8 cellular contexts compared by ENCODE assay signal in the genomic region with DNA sequence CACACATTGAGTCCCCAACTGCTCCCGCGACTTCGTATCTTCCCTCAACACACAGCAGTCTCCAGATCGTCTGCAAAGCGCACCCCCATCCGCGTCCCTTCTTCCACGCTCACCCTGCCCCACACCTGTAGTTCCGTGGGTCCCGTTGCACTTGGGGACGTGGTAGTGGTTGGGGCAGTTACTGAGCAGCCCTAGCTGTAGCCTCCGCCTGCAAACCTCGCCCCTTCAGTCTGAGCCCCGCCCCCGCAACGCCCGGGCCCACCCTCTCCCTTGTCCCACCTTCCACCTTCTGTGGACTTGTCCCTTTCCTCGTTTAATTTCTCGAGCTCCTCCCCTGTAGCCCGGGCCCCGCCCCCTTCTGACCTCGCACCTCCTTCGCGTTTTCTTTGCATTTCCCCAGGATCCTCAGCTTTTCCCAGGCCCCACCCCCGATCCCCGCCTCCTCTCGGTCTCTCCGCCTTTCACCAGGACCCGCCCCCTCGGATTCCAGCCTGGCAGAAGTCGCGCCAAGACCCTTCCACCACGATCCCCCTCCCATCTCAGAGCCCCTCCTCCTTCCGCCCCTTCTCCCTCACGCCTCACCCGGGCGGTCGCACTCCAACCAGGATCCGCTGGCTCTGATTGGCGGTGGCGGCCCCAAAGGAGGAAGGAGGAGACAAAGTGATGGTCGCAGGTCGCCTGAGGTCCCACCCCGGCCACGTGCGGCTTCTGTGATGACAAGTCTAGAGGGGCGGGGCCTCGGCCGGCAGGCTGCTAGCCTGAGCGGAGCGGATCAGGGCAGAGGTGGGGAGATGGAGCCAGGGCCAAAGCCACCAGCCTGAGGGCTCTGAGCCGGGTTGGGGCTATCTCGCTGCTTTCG. TPM values are rescaled to one million over a fixed set of nuclear protein-coding genes. Genes with fewer than 3 reads are reported as not detected.
DNase-seq lines count a peak whose midpoint lies in the region; ATAC-seq and TF ChIP-seq lines count a peak whose summit lies in the region.

A gene with protein sequence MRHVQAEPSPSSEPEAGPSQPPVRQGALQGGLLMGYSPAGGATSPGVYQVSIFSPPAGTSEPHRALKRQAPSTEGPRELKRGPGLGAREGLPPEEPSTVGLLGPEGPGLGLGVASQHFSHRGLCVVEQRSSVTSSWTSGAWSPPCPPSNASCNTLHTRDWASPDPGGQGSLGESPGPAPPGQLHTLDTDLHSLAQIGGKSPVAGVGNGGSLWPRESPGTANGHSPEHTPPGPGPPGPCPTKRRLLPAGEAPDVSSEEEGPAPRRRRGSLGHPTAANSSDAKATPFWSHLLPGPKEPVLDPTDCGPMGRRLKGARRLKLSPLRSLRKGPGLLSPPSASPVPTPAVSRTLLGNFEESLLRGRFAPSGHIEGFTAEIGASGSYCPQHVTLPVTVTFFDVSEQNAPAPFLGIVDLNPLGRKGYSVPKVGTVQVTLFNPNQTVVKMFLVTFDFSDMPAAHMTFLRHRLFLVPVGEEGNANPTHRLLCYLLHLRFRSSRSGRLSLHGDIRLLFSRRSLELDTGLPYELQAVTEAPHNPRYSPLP (minus strand): TSS at position 183 of the 859 bp plus-strand sequence. CDS start 7,588 bp downstream, outside the sequence.

- no peaks in the 10 kb centered on the region for H4K20me1 ChIP-seq in KMS-11 (ENCODE audit: insufficient read depth)

- TF ChIP-seq CTCF in KMS-11 (conservative IDR thresholded peaks at IDR 0.05; ENCODE audit: low read depth, low read length) (no peak), Peyer's patch (IDR thresholded peaks at IDR 0.05) (no peak), esophagus muscularis mucosa (IDR thresholded peaks at IDR 0.05) (no peak)

- no peak for TF ChIP-seq EP300 in esophagus muscularis mucosa (IDR thresholded peaks at IDR 0.05)

- peak within 1 kb of the TSS; percentile 53 for H3K27ac ChIP-seq in KMS-11
- H3K27ac ChIP-seq in Peyer's patch, result peak within 1 kb of the TSS; percentile 78 to 94 (median 82)
- peak within 1 kb of the TSS; percentile 83 to 93 (median 89) for H3K27ac ChIP-seq in esophagus muscularis mucosa (replicated peaks in 1 of 4)

- DNase-seq in DMS53 treated with DMSO at 0.1 percent for 48 hours (lab: John Stamatoyannopoulos, UW; ENCODE audit: unreplicated experiment), result peak; percentile 89
- peak; percentile 99 for DNase-seq in Peyer's patch
- peak; percentile 95 to 96 for DNase-seq in activated T-cell treated with anti-CD3 and anti-CD28 coated beads, Interleukin-2, amount 50 U/mL, for 72 hours
- peak; percentile 99 for DNase-seq in esophagus muscularis mucosa (ENCODE audit: extremely low spot score)
- DNase-seq in myocyte (ENCODE audit: low read depth), result peak; percentile 95
- peak; percentile 84 to 94 for DNase-seq in stimulated activated CD8-positive, alpha-beta memory T cell treated with anti-CD3 and anti-CD28 coated beads, Interleukin-7, amount 100 ng/mL, for 48 hours (ENCODE audit: extremely low read depth in 1 of 2, low read depth in 1 of 2)

- H3K27me3 Mint-ChIP-seq in activated T-cell treated with anti-CD3 and anti-CD28 coated beads, Interleukin-2, amount 50 U/mL, for 72 hours (ENCODE audit: low read depth), result peaks cover 4% of the 10 kb centered on the region

- H2AFZ ChIP-seq in KMS-11 (ENCODE audit: low read depth), result peak within 1 kb of the TSS; percentile 94

- H3K9me3 ChIP-seq in Peyer's patch (no peaks in the 10 kb centered on the region), esophagus muscularis mucosa (no peaks in the 10 kb centered on the region)

- peak within 1 kb of the TSS; percentile 96 for H3K4me2 ChIP-seq in KMS-11

- peaks cover 56% of the 10 kb centered on the region for H3K4me1 Mint-ChIP-seq in activated T-cell treated with anti-CD3 and anti-CD28 coated beads, Interleukin-2, amount 50 U/mL, for 72 hours (ENCODE audit: low read depth)

- H3K4me3 ChIP-seq in KMS-11 (IDR thresholded peaks at IDR 0.05; ENCODE audit: insufficient read depth, low read depth, low read length) (no peak within 1 kb of the TSS), Peyer's patch (peak within 1 kb of the TSS; percentile 46 to 69 (median 60)), esophagus muscularis mucosa (peak within 1 kb of the TSS; percentile 60 to 75 (median 62))

- H3K4me1 ChIP-seq in KMS-11 (ENCODE audit: low read depth, poor library complexity, severe bottlenecking) (peaks cover 40% of the 10 kb centered on the region), Peyer's patch (peaks cover 0 to 45% (median 17%) of the 10 kb centered on the region in 4 donors), esophagus muscularis mucosa (peaks cover 48 to 58% (median 56%) of the 10 kb centered on the region in 4 donors)

- no peaks in the 10 kb centered on the region for H3K27me3 ChIP-seq in KMS-11 (ENCODE audit: insufficient read depth, low read depth)
- H3K27me3 ChIP-seq in Peyer's patch, result no peaks in the 10 kb centered on the region
- no peaks in the 10 kb centered on the region for H3K27me3 ChIP-seq in esophagus muscularis mucosa

- H3K4me3 Mint-ChIP-seq in activated T-cell treated with anti-CD3 and anti-CD28 coated beads, Interleukin-2, amount 50 U/mL, for 72 hours, result peak within 1 kb of the TSS; percentile 80 to 97

- WGBS in esophagus muscularis mucosa, result under 1% methylated on average over 51 of the region's 54 CpGs

- peak within 1 kb of the TSS; percentile 40; the same call in 1 of the 2 replicates for H3K9ac ChIP-seq in KMS-11

- no peaks in the 10 kb centered on the region for H3K79me2 ChIP-seq in KMS-11 (ENCODE audit: insufficient read depth, low read depth)

- H3K36me3 Mint-ChIP-seq in activated T-cell treated with anti-CD3 and anti-CD28 coated beads, Interleukin-2, amount 50 U/mL, for 72 hours (ENCODE audit: insufficient read depth in 2 of 2), result no peaks in the 10 kb centered on the region

- peak; percentile 66 to 88 for TF ChIP-seq POLR2A in Peyer's patch (IDR thresholded peaks at IDR 0.05)
- peak; percentile 30 for TF ChIP-seq POLR2A in esophagus muscularis mucosa (IDR thresholded peaks at IDR 0.05; ENCODE audit: low read depth)

- intact Hi-C loops in esophagus muscularis mucosa (cut with DNase I), result loop anchor here (1.0 to 10.0 kb wide), 4 partner anchors 46 to 436 kb away; a partner anchor contains a TSS

- ATAC-seq in GM21737 (IDR thresholded peaks at IDR 0.05; ENCODE audit: unreplicated experiment), result peak; percentile 52
- ATAC-seq in activated T-cell treated with anti-CD3 and anti-CD28 coated beads, Interleukin-2, amount 50 U/mL, for 72 hours (replicated peaks in 1 of 2), result peak; percentile 71 to 73

- H3K27ac Mint-ChIP-seq in activated T-cell treated with anti-CD3 and anti-CD28 coated beads, Interleukin-2, amount 50 U/mL, for 72 hours, result peak within 1 kb of the TSS; percentile 33

- H3K9me3 Mint-ChIP-seq in activated T-cell treated with anti-CD3 and anti-CD28 coated beads, Interleukin-2, amount 50 U/mL, for 72 hours, result no peaks in the 10 kb centered on the region

- H3K36me3 ChIP-seq in KMS-11 (ENCODE audit: insufficient read depth), result no peaks in the 10 kb centered on the region
- no peaks in the 10 kb centered on the region for H3K36me3 ChIP-seq in Peyer's patch
- H3K36me3 ChIP-seq in esophagus muscularis mucosa, result no peaks in the 10 kb centered on the region

RNA-seq across cellular contexts. Expression of the gene that starts here (rescaled TPM):
- 10 to 100 TPM in 3 of 4 donors, 1 to 10 TPM in 1; 4.1 to 31.5 (median 22.6) TPM for total RNA-seq in Peyer's patch
- total RNA-seq in activated T-cell treated with anti-CD3 and anti-CD28 coated beads, Interleukin-2, amount 50 U/mL, for 72 hours, result 10 to 100 TPM in 1 of 2 donors, 1 to 10 TPM in 1; 8.3 to 11.3 TPM
- 10 to 100 TPM; 16.2 to 26.4 (median 21.7) TPM for total RNA-seq in esophagus muscularis mucosa
- 56.6 and 58.7 TPM in 2 replicates for total RNA-seq in myocyte
- polyA plus RNA-seq in myocyte (2012), result 82.7 TPM
